In the genomic region with DNA sequence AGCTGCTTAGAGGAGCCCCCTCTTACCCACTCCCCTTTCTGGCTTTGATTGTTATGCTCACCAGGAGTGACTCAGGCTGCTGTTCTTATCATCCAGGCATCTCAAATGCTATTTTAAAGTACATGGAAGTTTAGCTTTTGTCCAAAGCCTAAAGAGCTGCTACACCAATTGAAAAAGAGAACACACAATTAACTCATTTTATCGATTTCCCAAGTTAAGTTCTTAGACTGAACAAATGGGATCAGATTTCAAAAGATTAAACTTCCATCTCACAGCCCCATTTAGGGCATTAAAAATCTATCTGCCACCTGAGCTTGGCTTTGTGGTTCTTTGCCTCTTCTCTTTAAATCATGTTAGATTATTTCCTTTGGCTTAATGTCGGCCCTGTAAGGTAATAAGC, we compare ENCODE assay signal across 23 cellular contexts.
"Had no signal": no experiment of that assay in that cellular context is flagged by ENCODE, and none has a peak within 500 bp of the region (broad histone marks: within the 10 kb centered on the region; RNA-seq: fewer than 3 reads in every experiment).

No MANE protein-coding gene starts in this region.

- H3K27me3 ChIP-seq: vagina had no signal

- H3K27ac Mint-ChIP-seq: activated CD8-positive, alpha-beta T cell treated with anti-CD3 and anti-CD28 coated beads, Interleukin-2, amount 10 ng/mL, durations not matched to agents 7 days and 5 days; activated naive CD4-positive, alpha-beta T cell treated with anti-CD3 and anti-CD28 coated beads, Interleukin-2, amount 50 U/mL, for 24 hours; immature natural killer cell; nephron; type B pancreatic cell had no signal

- H3K9me3 Mint-ChIP-seq: activated naive CD4-positive, alpha-beta T cell treated with anti-CD3 and anti-CD28 coated beads, Interleukin-2, amount 50 U/mL, for 24 hours; immature natural killer cell; nephron had no signal

- H3K4me3 Mint-ChIP-seq: activated CD8-positive, alpha-beta T cell treated with anti-CD3 and anti-CD28 coated beads, Interleukin-2, amount 10 ng/mL, durations not matched to agents 7 days and 5 days; activated naive CD4-positive, alpha-beta T cell treated with anti-CD3 and anti-CD28 coated beads, Interleukin-2, amount 50 U/mL, for 24 hours; immature natural killer cell; nephron; type B pancreatic cell had no signal

- DNase-seq: activated CD4-positive, alpha-beta T cell treated with anti-CD3 and anti-CD28 coated beads, Interleukin-2, amount 50 U/mL, for 1 hour; activated CD4-positive, CD25-positive, alpha-beta regulatory T cell treated with anti-CD3 and anti-CD28 coated beads, Interleukin-2, amount 50 U/mL, for 72 hours; activated CD8-positive, alpha-beta T cell treated with anti-CD3 and anti-CD28 coated beads, Interleukin-2, amount 10 ng/mL, durations not matched to agents 7 days and 5 days; activated gamma-delta T cell treated with Interleukin-2 at 50 U/mL for 16 hours; aorta; central memory CD4-positive, alpha-beta T cell; dermis blood vessel endothelial cell; effector memory CD4-positive, alpha-beta T cell; foreskin melanocyte; immature natural killer cell; kidney glomerular epithelial cell; left ventricle myocardium superior; right cardiac atrium; stimulated activated CD4-positive, alpha-beta T cell treated with anti-CD3 and anti-CD28 coated beads, Interleukin-4, amount 100 ng/mL, for 24 hours; stimulated activated naive CD4-positive, alpha-beta T cell treated with Interleukin-2 at 50 U/mL for 16 hours had no signal

- H3K4me3 ChIP-seq: thoracic aorta, vagina had no signal

- ATAC-seq: activated CD8-positive, alpha-beta T cell treated with anti-CD3 and anti-CD28 coated beads, Interleukin-2, amount 10 ng/mL, durations not matched to agents 7 days and 5 days; esophagus mucosa; right cardiac atrium had no signal

- H2AFZ ChIP-seq: parathyroid adenoma had no signal

- H3K4me1 ChIP-seq: vagina had no signal

- H3K36me3 ChIP-seq: thoracic aorta, vagina had no signal

- H3K27ac ChIP-seq: parathyroid adenoma, thoracic aorta, vagina, VCaP had no signal

- H3K4me1 Mint-ChIP-seq: activated naive CD4-positive, alpha-beta T cell treated with anti-CD3 and anti-CD28 coated beads, Interleukin-2, amount 50 U/mL, for 24 hours; immature natural killer cell; nephron had no signal

- H3K9me3 ChIP-seq: thoracic aorta, vagina had no signal

- H3K36me3 Mint-ChIP-seq: activated naive CD4-positive, alpha-beta T cell treated with anti-CD3 and anti-CD28 coated beads, Interleukin-2, amount 50 U/mL, for 24 hours; immature natural killer cell had no signal

- H3K27me3 Mint-ChIP-seq: type B pancreatic cell had no signal
